Comparison of ENCODE assay signal across 1 cellular context in genomic region chr11:68839054-68839865, GRCh38.
TF ChIP-seq lines count a peak whose summit lies in the region.

No MANE protein-coding gene starts in this region.

TF ChIP-seq in K562, 482 proteins besides CTCF, POLR2A, EP300 and RAD21 (continued from another document):
- no peak for TF ChIP-seq SREBF2 (CRISPR knock-in tag; IDR thresholded peaks at IDR 0.05)
- TF ChIP-seq SETDB1 (IDR thresholded peaks at IDR 0.05; ENCODE audit: low read length) = no peak
- no peak for TF ChIP-seq ETS2 (tag; IDR thresholded peaks at IDR 0.05; ENCODE audit: borderline replicate concordance, poor library complexity, severe bottlenecking)
- TF ChIP-seq NFYB (IDR thresholded peaks at IDR 0.05; ENCODE audit: extremely low read depth, insufficient read length) = no peak
- TF ChIP-seq ELF4 (CRISPR knock-in tag; IDR thresholded peaks at IDR 0.05) = no peak
- TF ChIP-seq, protein P1, sequence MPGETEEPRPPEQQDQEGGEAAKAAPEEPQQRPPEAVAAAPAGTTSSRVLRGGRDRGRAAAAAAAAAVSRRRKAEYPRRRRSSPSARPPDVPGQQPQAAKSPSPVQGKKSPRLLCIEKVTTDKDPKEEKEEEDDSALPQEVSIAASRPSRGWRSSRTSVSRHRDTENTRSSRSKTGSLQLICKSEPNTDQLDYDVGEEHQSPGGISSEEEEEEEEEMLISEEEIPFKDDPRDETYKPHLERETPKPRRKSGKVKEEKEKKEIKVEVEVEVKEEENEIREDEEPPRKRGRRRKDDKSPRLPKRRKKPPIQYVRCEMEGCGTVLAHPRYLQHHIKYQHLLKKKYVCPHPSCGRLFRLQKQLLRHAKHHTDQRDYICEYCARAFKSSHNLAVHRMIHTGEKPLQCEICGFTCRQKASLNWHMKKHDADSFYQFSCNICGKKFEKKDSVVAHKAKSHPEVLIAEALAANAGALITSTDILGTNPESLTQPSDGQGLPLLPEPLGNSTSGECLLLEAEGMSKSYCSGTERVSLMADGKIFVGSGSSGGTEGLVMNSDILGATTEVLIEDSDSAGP (CRISPR knock-in tag; IDR thresholded peaks at IDR 0.05) = no peak
- TF ChIP-seq SAP30 (IDR thresholded peaks at IDR 0.05; ENCODE audit: borderline replicate concordance, insufficient read depth, low read depth, low read length, poor library complexity, severe bottlenecking) = peak; percentile 59
- no peak for TF ChIP-seq E2F8 (IDR thresholded peaks at IDR 0.05; ENCODE audit: low read depth, partially characterized antibody)
- no peak for TF ChIP-seq PPARD (CRISPR knock-in tag; IDR thresholded peaks at IDR 0.05)
- no peak for TF ChIP-seq BDP1 (IDR thresholded peaks at IDR 0.05; ENCODE audit: insufficient read depth, insufficient read length)
- TF ChIP-seq, protein P2, sequence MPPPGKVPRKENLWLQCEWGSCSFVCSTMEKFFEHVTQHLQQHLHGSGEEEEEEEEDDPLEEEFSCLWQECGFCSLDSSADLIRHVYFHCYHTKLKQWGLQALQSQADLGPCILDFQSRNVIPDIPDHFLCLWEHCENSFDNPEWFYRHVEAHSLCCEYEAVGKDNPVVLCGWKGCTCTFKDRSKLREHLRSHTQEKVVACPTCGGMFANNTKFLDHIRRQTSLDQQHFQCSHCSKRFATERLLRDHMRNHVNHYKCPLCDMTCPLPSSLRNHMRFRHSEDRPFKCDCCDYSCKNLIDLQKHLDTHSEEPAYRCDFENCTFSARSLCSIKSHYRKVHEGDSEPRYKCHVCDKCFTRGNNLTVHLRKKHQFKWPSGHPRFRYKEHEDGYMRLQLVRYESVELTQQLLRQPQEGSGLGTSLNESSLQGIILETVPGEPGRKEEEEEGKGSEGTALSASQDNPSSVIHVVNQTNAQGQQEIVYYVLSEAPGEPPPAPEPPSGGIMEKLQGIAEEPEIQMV (tag; conservative IDR thresholded peaks at IDR 0.05; ENCODE audit: low read depth) = no peak
- TF ChIP-seq, protein P3, sequence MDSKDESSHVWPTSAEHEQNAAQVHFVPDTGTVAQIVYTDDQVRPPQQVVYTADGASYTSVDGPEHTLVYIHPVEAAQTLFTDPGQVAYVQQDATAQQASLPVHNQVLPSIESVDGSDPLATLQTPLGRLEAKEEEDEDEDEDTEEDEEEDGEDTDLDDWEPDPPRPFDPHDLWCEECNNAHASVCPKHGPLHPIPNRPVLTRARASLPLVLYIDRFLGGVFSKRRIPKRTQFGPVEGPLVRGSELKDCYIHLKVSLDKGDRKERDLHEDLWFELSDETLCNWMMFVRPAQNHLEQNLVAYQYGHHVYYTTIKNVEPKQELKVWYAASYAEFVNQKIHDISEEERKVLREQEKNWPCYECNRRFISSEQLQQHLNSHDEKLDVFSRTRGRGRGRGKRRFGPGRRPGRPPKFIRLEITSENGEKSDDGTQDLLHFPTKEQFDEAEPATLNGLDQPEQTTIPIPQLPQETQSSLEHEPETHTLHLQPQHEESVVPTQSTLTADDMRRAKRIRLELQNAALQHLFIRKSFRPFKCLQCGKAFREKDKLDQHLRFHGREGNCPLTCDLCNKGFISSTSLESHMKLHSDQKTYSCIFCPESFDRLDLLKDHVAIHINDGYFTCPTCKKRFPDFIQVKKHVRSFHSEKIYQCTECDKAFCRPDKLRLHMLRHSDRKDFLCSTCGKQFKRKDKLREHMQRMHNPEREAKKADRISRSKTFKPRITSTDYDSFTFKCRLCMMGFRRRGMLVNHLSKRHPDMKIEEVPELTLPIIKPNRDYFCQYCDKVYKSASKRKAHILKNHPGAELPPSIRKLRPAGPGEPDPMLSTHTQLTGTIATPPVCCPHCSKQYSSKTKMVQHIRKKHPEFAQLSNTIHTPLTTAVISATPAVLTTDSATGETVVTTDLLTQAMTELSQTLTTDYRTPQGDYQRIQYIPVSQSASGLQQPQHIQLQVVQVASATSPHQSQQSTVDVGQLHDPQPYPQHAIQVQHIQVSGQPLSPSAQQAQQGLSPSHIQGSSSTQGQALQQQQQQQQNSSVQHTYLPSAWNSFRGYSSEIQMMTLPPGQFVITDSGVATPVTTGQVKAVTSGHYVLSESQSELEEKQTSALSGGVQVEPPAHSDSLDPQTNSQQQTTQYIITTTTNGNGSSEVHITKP (IDR thresholded peaks at IDR 0.05; ENCODE audit: partially characterized antibody) = peak; percentile 19
- TF ChIP-seq TOE1 (IDR thresholded peaks at IDR 0.05; ENCODE audit: borderline replicate concordance) = peak; percentile 99
- no peak for TF ChIP-seq TOE1 (CRISPR knock-in tag; IDR thresholded peaks at IDR 0.05; ENCODE audit: borderline replicate concordance, low read depth)
- no peak for TF ChIP-seq U2AF1 (optimal IDR thresholded peaks at IDR 0.05; ENCODE audit: low read depth, low read length)
- TF ChIP-seq ZNF41 (CRISPR knock-in tag; conservative IDR thresholded peaks at IDR 0.05) = no peak
- TF ChIP-seq FOXP1 (CRISPR knock-in tag; IDR thresholded peaks at IDR 0.05) = no peak
- TF ChIP-seq ADNP (tag; IDR thresholded peaks at IDR 0.05) = no peak
- TF ChIP-seq JUN (IDR thresholded peaks at IDR 0.05; ENCODE audit: borderline replicate concordance, low read depth, low read length) = no peak
- TF ChIP-seq JUN (CRISPR knock-in tag; IDR thresholded peaks at IDR 0.05; ENCODE audit: borderline replicate concordance) = no peak
- TF ChIP-seq MBD2 (IDR thresholded peaks at IDR 0.05; ENCODE audit: borderline replicate concordance, low read depth) = peak; percentile 49
- TF ChIP-seq RAD51 (IDR thresholded peaks at IDR 0.05; ENCODE audit: borderline replicate concordance, low read depth) = peak; percentile 98
- peak; percentile 85 for TF ChIP-seq CCNT2 (IDR thresholded peaks at IDR 0.05; ENCODE audit: borderline replicate concordance, extremely low read depth, insufficient read length, low read depth, low read length)
- no peak for TF ChIP-seq ILK (tag; IDR thresholded peaks at IDR 0.05; ENCODE audit: borderline replicate concordance, low read depth)
- TF ChIP-seq JUND (IDR thresholded peaks at IDR 0.05; ENCODE audit: borderline replicate concordance, low read depth, low read length) = peak; percentile 21; the same call in 1 of the 2 replicates
- TF ChIP-seq JUND (tag; IDR thresholded peaks at IDR 0.05; ENCODE audit: borderline replicate concordance, low read depth, low read length) = no peak
- TF ChIP-seq, protein P4, sequence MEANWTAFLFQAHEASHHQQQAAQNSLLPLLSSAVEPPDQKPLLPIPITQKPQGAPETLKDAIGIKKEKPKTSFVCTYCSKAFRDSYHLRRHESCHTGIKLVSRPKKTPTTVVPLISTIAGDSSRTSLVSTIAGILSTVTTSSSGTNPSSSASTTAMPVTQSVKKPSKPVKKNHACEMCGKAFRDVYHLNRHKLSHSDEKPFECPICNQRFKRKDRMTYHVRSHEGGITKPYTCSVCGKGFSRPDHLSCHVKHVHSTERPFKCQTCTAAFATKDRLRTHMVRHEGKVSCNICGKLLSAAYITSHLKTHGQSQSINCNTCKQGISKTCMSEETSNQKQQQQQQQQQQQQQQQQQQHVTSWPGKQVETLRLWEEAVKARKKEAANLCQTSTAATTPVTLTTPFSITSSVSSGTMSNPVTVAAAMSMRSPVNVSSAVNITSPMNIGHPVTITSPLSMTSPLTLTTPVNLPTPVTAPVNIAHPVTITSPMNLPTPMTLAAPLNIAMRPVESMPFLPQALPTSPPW (CRISPR knock-in tag; IDR thresholded peaks at IDR 0.05) = peak; percentile 94
- peak; percentile 30; the same call in 1 of the 2 replicates for TF ChIP-seq ZKSCAN1 (IDR thresholded peaks at IDR 0.05; ENCODE audit: low read depth, low read length)
- TF ChIP-seq MCM3 (IDR thresholded peaks at IDR 0.05) = no peak
- TF ChIP-seq ZNF507 (tag; conservative IDR thresholded peaks at IDR 0.05) = no peak
- TF ChIP-seq PBX2 (CRISPR knock-in tag; IDR thresholded peaks at IDR 0.05; ENCODE audit: low read depth) = no peak
- TF ChIP-seq PBX2 (tag; conservative IDR thresholded peaks at IDR 0.05; ENCODE audit: low read depth) = no peak
TF ChIP-seq in K562: peak in this region for 98.
